8 cellular contexts compared by ENCODE assay signal in the genomic region with DNA sequence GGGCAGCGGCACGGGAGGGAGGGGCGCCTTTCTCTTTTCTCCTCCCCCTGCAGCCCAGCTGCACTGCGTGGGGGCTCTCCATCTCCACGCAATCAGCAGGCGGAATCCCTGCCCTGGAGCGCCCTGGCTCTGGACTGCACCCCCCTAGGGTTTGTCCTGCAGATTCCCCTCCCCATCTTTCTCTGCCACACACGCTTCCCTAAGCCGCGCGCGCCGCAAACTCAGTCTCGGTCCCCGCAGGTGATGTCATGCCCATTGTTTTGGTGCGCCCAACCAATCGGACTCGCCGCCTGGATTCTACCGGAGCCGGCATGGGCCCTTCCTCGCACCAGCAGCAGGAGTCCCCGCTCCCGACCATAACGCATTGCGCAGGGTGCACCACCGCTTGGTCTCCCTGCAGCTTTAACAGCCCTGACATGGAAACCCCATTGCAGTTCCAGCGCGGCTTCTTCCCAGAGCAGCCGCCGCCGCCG. TPM values are rescaled to one million over a fixed set of nuclear protein-coding genes. Genes with fewer than 3 reads are reported as not detected.
DNase-seq lines count a peak whose midpoint lies in the region; ATAC-seq, FAIRE-seq and TF ChIP-seq lines count a peak whose summit lies in the region.

A gene (plus strand): TSS at position 347 of the 473 bp plus-strand sequence. CDS start 70 bp downstream, at position 417.

- peak within 1 kb of the TSS; percentile 95 to 96 for H3K4me2 ChIP-seq in H1 (ENCODE audit: insufficient read depth in 1 of 2, low read depth in 2 of 2, low read length in 2 of 2)

- H3K27ac ChIP-seq in HUES48 (ENCODE audit: low read depth, low read length), result peak within 1 kb of the TSS; percentile 86
- H3K27ac ChIP-seq in H1 (ENCODE audit: low read depth, low read length), result peak within 1 kb of the TSS; percentile 92
- H3K27ac ChIP-seq in lung (ENCODE audit: low read depth in 1 of 2, low read length in 1 of 2), result peak within 1 kb of the TSS in 1 of 2 donors; percentile 71
- no peak within 1 kb of the TSS for H3K27ac ChIP-seq in tibial nerve

- H2AFZ ChIP-seq in H1 (ENCODE audit: low read length), result no peak within 1 kb of the TSS; the same call in 1 of the 2 replicates

- FAIRE-seq in H1 (lab: Jason Lieb, UNC), result no peak

- H4K91ac ChIP-seq in H1 (replicated peaks; ENCODE audit: insufficient read length, low read length), result peak within 1 kb of the TSS; percentile 97

- H3K18ac ChIP-seq in H1 (ENCODE audit: extremely low read depth, low read length), result peak within 1 kb of the TSS; percentile 93

- H3K4me3 ChIP-seq in BE2C (ENCODE audit: low read depth, low read length), result peak within 1 kb of the TSS; percentile 51
- H3K4me3 ChIP-seq in HUES48 (ENCODE audit: low read depth, low read length), result peak within 1 kb of the TSS; percentile 95
- peak within 1 kb of the TSS; percentile 83 to 90 (median 88) for H3K4me3 ChIP-seq in H1 (ENCODE audit: extremely low read depth in 1 of 4, insufficient read depth in 2 of 4, low read depth in 3 of 4, low read length in 4 of 4)
- peak within 1 kb of the TSS; percentile 77 for H3K4me3 ChIP-seq in lung
- H3K4me3 ChIP-seq in tibial nerve, result peak within 1 kb of the TSS; percentile 19 to 50 (median 36)

- TF ChIP-seq EP300 in H1 (IDR thresholded peaks at IDR 0.05; ENCODE audit: borderline replicate concordance in 1 of 2, low read depth in 2 of 2, low read length in 2 of 2) (no peak; a peak in 1 of 3 replicates), tibial nerve (IDR thresholded peaks at IDR 0.05) (no peak)

- H3K79me1 ChIP-seq in H1 (ENCODE audit: low read depth, low read length), result no peaks in the 10 kb centered on the region

- peaks cover 8% of the 10 kb centered on the region; the same call in 1 of the 2 replicates for H3K23me2 ChIP-seq in H1 (ENCODE audit: low read depth, low read length)

- CTCF ChIA-PET in H1 (lab: Charles Lee; ENCODE audit: partially characterized antibody), result interaction anchor here (1.9 to 12.4 kb wide), 2 partner anchors 89 to 343 kb away, joined by 5 to 176 read pairs; no protein-coding TSS in a partner anchor

- H3K27me3 ChIP-seq in BE2C (peaks cover 71% of the 10 kb centered on the region), HUES48 (ENCODE audit: control insufficient read depth, insufficient read depth, low read length) (peaks cover 15% of the 10 kb centered on the region), H1 (replicated peaks in 1 of 4; ENCODE audit: control insufficient read depth in 3 of 4, extremely low read depth in 1 of 4, insufficient read depth in 3 of 4, low read length in 3 of 4) (peaks cover 0 to 4% (median 0%) of the 10 kb centered on the region in 4 experiments; a peak in 1 of 7 replicates), lung (ENCODE audit: control insufficient read depth, insufficient read depth) (peaks cover 3% of the 10 kb centered on the region), tibial nerve (peaks cover 0 to 68% of the 10 kb centered on the region in 2 donors)

- H4K8ac ChIP-seq in H1 (ENCODE audit: extremely low read depth, insufficient read depth, low read length), result peak within 1 kb of the TSS; percentile 94

- H2BK20ac ChIP-seq in H1 (ENCODE audit: low read length), result 0 out of 2 replicates have a peak within 1 kb of the TSS, but pooled peaks have one; percentile 10

- no peaks in the 10 kb centered on the region for H4K20me1 ChIP-seq in H1 (replicated peaks in 1 of 2; ENCODE audit: control insufficient read depth in 1 of 2, insufficient read depth in 2 of 2, low read length in 2 of 2)

- peak within 1 kb of the TSS; percentile 87 for H3K56ac ChIP-seq in H1 (replicated peaks; ENCODE audit: insufficient read length, low read depth, low read length)

- H2BK120ac ChIP-seq in H1 (replicated peaks; ENCODE audit: low read depth, low read length), result peak within 1 kb of the TSS; percentile 96

- peak within 1 kb of the TSS; percentile 91 for H3K4ac ChIP-seq in H1 (replicated peaks; ENCODE audit: insufficient read length, low read depth, low read length)

- no peak for TF ChIP-seq RAD21 in H1 (IDR thresholded peaks at IDR 0.05 in 1 of 2, conservative IDR thresholded peaks at IDR 0.05 in 1 of 2; ENCODE audit: low read depth in 2 of 2, low read length in 2 of 2)

- ATAC-seq in GM19397 (IDR thresholded peaks at IDR 0.05; ENCODE audit: unreplicated experiment) (peak; percentile 61), lung (ENCODE audit: insufficient read depth, low FRiP score) (peak; percentile 86)

- peak within 1 kb of the TSS; percentile 93 for H2BK5ac ChIP-seq in H1 (ENCODE audit: low read depth, low read length)

- H3K4me1 ChIP-seq in BE2C, result no peaks in the 10 kb centered on the region
- peaks cover 25% of the 10 kb centered on the region for H3K4me1 ChIP-seq in HUES48 (ENCODE audit: control insufficient read depth, insufficient read depth, low read length)
- peaks cover 0 to 9% (median under 1%) of the 10 kb centered on the region in 4 experiments; a peak in 3 of 7 replicates for H3K4me1 ChIP-seq in H1 (replicated peaks in 1 of 4; ENCODE audit: control insufficient read depth in 3 of 4, insufficient read depth in 4 of 4, low read length in 3 of 4)
- H3K4me1 ChIP-seq in lung (ENCODE audit: control insufficient read depth in 2 of 2, insufficient read depth in 2 of 2, low read length in 2 of 2), result peaks cover 0 to 9% of the 10 kb centered on the region in 2 donors
- peaks cover 0 to 39% (median 18%) of the 10 kb centered on the region in 4 donors for H3K4me1 ChIP-seq in tibial nerve

- peak within 1 kb of the TSS; percentile 46; the same call in 1 of the 2 replicates for H2BK12ac ChIP-seq in H1 (ENCODE audit: low read depth, low read length)

- no peaks in the 10 kb centered on the region for H3K36me3 ChIP-seq in BE2C
- peaks cover 19% of the 10 kb centered on the region for H3K36me3 ChIP-seq in HUES48 (ENCODE audit: control insufficient read depth, insufficient read depth, low read length)
- peaks cover 0 to 28% (median 0%) of the 10 kb centered on the region in 4 experiments; a peak in 1 of 8 replicates for H3K36me3 ChIP-seq in H1 (ENCODE audit: control insufficient read depth in 2 of 4, insufficient read depth in 4 of 4, low read length in 3 of 4)
- H3K36me3 ChIP-seq in lung (ENCODE audit: control insufficient read depth in 2 of 2, insufficient read depth in 2 of 2, low read length in 2 of 2), result no peaks in the 10 kb centered on the region
- H3K36me3 ChIP-seq in tibial nerve, result no peaks in the 10 kb centered on the region

- TF ChIP-seq POLR2A in H1 (IDR thresholded peaks at IDR 0.05; ENCODE audit: control extremely low read depth in 1 of 2, low read depth in 2 of 2, low read length in 2 of 2) (peak; percentile 48 to 60; a peak in 2 of 3 replicates), tibial nerve (IDR thresholded peaks at IDR 0.05) (no peak)

- DNase-seq in BE2C (peak; percentile 58), RPMI8226 (peak; percentile 11), H1 (ENCODE audit: low read depth in 1 of 2, low spot score in 2 of 2) (peak in 1 of 2 experiments; percentile 87), lung (ENCODE audit: low spot score) (peak; percentile 79), tibial nerve (ENCODE audit: low spot score in 2 of 2) (peak in 1 of 2 donors; percentile 9), HK-2 (ENCODE audit: unreplicated experiment) (no peak)

- H2AK5ac ChIP-seq in H1 (ENCODE audit: low read depth, low read length), result no peak within 1 kb of the TSS

- POLR2A ChIA-PET in H1 (lab: Charles Lee; ENCODE audit: partially characterized antibody), result interaction anchor here (0.8 to 3.2 kb wide), 2 partner anchors 17 to 87 kb away, joined by 3 to 18 read pairs; no protein-coding TSS in a partner anchor

- peak within 1 kb of the TSS; percentile 46; the same call in 1 of the 2 replicates for H2BK15ac ChIP-seq in H1 (ENCODE audit: low read length)

- H4K5ac ChIP-seq in H1 (ENCODE audit: insufficient read length, low read depth, low read length), result peak within 1 kb of the TSS; percentile 94

- TF ChIP-seq CTCF in BE2C (IDR thresholded peaks at IDR 0.05; ENCODE audit: low read depth, low read length) (no peak), H1 (IDR thresholded peaks at IDR 0.05; ENCODE audit: control extremely low read depth in 1 of 3, insufficient read depth in 1 of 3, low read depth in 1 of 3, low read length in 3 of 3) (no peak), lung (IDR thresholded peaks at IDR 0.05; ENCODE audit: control extremely low read depth, extremely low read depth) (no peak), tibial nerve (IDR thresholded peaks at IDR 0.05) (no peak)

- no peak within 1 kb of the TSS for H3K14ac ChIP-seq in H1 (ENCODE audit: insufficient read length)

- H3K23ac ChIP-seq in H1 (ENCODE audit: insufficient read length), result no peak within 1 kb of the TSS

- H3K9ac ChIP-seq in HUES48 (ENCODE audit: low read depth, low read length) (peak within 1 kb of the TSS; percentile 91), H1 (replicated peaks in 1 of 4; ENCODE audit: extremely low read depth in 1 of 4, low read depth in 3 of 4, low read length in 3 of 4) (peak within 1 kb of the TSS; percentile 76 to 84 (median 78))

- H3K9me3 ChIP-seq in BE2C, result no peaks in the 10 kb centered on the region
- H3K9me3 ChIP-seq in HUES48 (ENCODE audit: control insufficient read depth, insufficient read depth, low read length), result no peaks in the 10 kb centered on the region
- no peaks in the 10 kb centered on the region for H3K9me3 ChIP-seq in H1 (ENCODE audit: insufficient read depth in 2 of 2, low read depth in 1 of 2, low read length in 1 of 2)
- H3K9me3 ChIP-seq in lung (ENCODE audit: control insufficient read depth in 2 of 2, insufficient read depth in 1 of 2, low read length in 1 of 2), result peaks cover 0 to 2% of the 10 kb centered on the region in 2 donors
- H3K9me3 ChIP-seq in tibial nerve, result no peaks in the 10 kb centered on the region

- peaks cover 2 to 40% of the 10 kb centered on the region in 2 experiments; a peak in 3 of 4 replicates for H3K79me2 ChIP-seq in H1 (ENCODE audit: control insufficient read depth in 1 of 2, insufficient read depth in 2 of 2, low read length in 2 of 2)

- WGBS in H1 (ENCODE audit: extremely low coverage in 1 of 2, insufficient coverage in 1 of 2, insufficient read length in 1 of 2, insufficient replicate concordance in 2 of 2, low coverage in 1 of 2, low lambda C conversion rate in 2 of 2, missing lambda C conversion rate in 1 of 2), 2 experiments, result 0% methylated on average over 15 of the region's 33 CpGs; no CpG with 5 or more reads in 1 of the 2 experiments
- WGBS in lung, 2 donors, result 1 to 2% methylated on average over 31 to 33 of the region's 33 CpGs
- 0 to 1% methylated on average over 10 to 19 of the region's 33 CpGs for WGBS in tibial nerve, 2 donors

RNA-seq across cellular contexts. Expression of the gene that starts here (rescaled TPM):
- polyA plus RNA-seq in BE2C (2012; ENCODE audit: insufficient read depth, insufficient read length, low read depth), result 0.91 TPM
- total RNA-seq in H1 (2021; fragmentation: NEBNext Ultra II Directional; extraction: Animal tissue kit (Norgen Biotek cat#: 25700)), result 18.6 and 19.4 TPM in 2 replicates
- polyA plus RNA-seq in H1 (2011; rRNA removed) (13.1 and 13.6 TPM in 2 replicates), lung (1 to 10 TPM in 1 of 2 donors, under 1 TPM in 1; 0.74 to 2.7 TPM)
- 8.4 TPM for polyA plus RNA-seq in H1 (2011; cell fraction: cytosol; rRNA removed)
- 14.7 TPM for polyA plus RNA-seq in H1 (2011; cell fraction: nucleus; rRNA removed)
- 13.0 to 17.1 TPM (median 14.4 TPM) in 4 replicates for polyA plus RNA-seq in H1 (2012, experiment 1 of 2)
- 14.0 TPM for polyA plus RNA-seq in H1 (2012, experiment 2 of 2)
- polyA plus RNA-seq in H1 (2013, experiment 1 of 2), result 18.0 TPM
- 18.6 TPM for polyA plus RNA-seq in H1 (2013, experiment 2 of 2)
- polyA minus RNA-seq in H1 (2011; rRNA and poly(A)+ RNA removed), result 32.0 and 35.1 TPM in 2 replicates
- polyA minus RNA-seq in H1 (2011; cell fraction: cytosol; rRNA and poly(A)+ RNA removed), result 15.5 TPM
- polyA minus RNA-seq in H1 (2011; cell fraction: nucleus; rRNA and poly(A)+ RNA removed), result 67.7 TPM
- total RNA-seq in lung (1 to 10 TPM; 2.0 to 4.9 TPM), tibial nerve (under 1 TPM in 2 of 4 donors, not detected in 2; 0.20 to 0.42 TPM)

Comparison
In these comparisons a context has a peak if more than half of its experiments do, and no peak if none do; other contexts are left out.
1. H3K4me3 ChIP-seq: peak in every context shown above with its lines; median percentile 95 in HUES48; 88 in H1; 77 in lung; 51 in BE2C; 36 in tibial nerve.
2. H3K27ac ChIP-seq: peak in HUES48 (single experiment) and H1 (single experiment); none in tibial nerve (0 of 4).
3. POLR2A ChIP-seq: peak in H1 (2 of 2); none in tibial nerve (0 of 2).